ENCODE assay signal across 9 cellular contexts in genomic region chrX:10011261-10011931, GRCh38. TPM values are rescaled to one million over a fixed set of nuclear protein-coding genes. Genes with fewer than 3 reads are reported as not detected.
A peak's percentile ranks its signal among the peaks of the same experiment; 100 is the strongest.
DNase-seq lines count a peak whose midpoint lies in the region; ATAC-seq and TF ChIP-seq lines count a peak whose summit lies in the region.
"Had no signal": no experiment of that assay in that cellular context is flagged by ENCODE, and none has a peak within 500 bp of the region (broad histone marks: within the 10 kb centered on the region; RNA-seq: fewer than 3 reads in every experiment).

No MANE protein-coding gene starts in this region.

- H2BK5ac ChIP-seq in IMR-90 (ENCODE audit: low read depth, low read length, poor library complexity, severe bottlenecking) (peak overlapping the region; percentile 35), mesenchymal stem cell (ENCODE audit: low read depth, low read length, poor library complexity, severe bottlenecking) (no peak overlapping the region)

- peak overlapping the region; percentile 41 for H2BK20ac ChIP-seq in IMR-90 (ENCODE audit: low read depth, low read length)

- H2AK5ac ChIP-seq in IMR-90 (ENCODE audit: low read depth, low read length) (no peak overlapping the region), mesenchymal stem cell (ENCODE audit: low read length, severe bottlenecking) (no peak overlapping the region)

- dilution Hi-C loops in IMR-90 (cut with HindIII; ENCODE audit: low sequenced_read_pairs, unreplicated experiment), result no loop called here

- peak overlapping the region in 3 of 7 donors; percentile 7 to 55 (median 26) for H3K4me3 Mint-ChIP-seq in CD8-positive, alpha-beta memory T cell
- peak overlapping the region; percentile 24 for H3K4me3 Mint-ChIP-seq in activated naive CD8-positive, alpha-beta T cell treated with anti-CD3 and anti-CD28 coated beads, Interleukin-2, amount 50 U/mL, for 24 hours

- H2BK12ac ChIP-seq in mesenchymal stem cell (ENCODE audit: low read length in 2 of 2), result peak overlapping the region in 1 of 2 experiments; percentile 76

- in situ Hi-C loops in IMR-90 (cut with MboI; ENCODE audit: low sequenced_read_pairs), result no loop called here

- peaks cover 8% of the 10 kb centered on the region for H3K4me1 ChIP-seq in CD8-positive, alpha-beta memory T cell (ENCODE audit: insufficient read depth, low read length)
- H3K4me1 ChIP-seq in IMR-90 (ENCODE audit: control insufficient read depth, insufficient read depth, low read length), result peaks cover 12% of the 10 kb centered on the region
- H3K4me1 ChIP-seq in mesenchymal stem cell (ENCODE audit: control insufficient read depth, insufficient read depth, low read depth, low read length), result no peaks in the 10 kb centered on the region

- H3K4me2 ChIP-seq in IMR-90 (ENCODE audit: low read depth, low read length) (peak overlapping the region; percentile 11; the same call in 1 of the 2 replicates), mesenchymal stem cell (ENCODE audit: low read length, poor library complexity, severe bottlenecking) (no peak overlapping the region)

- H3K9me3 Mint-ChIP-seq in CD8-positive, alpha-beta memory T cell, result no peaks in the 10 kb centered on the region
- H3K9me3 Mint-ChIP-seq in activated naive CD8-positive, alpha-beta T cell treated with anti-CD3 and anti-CD28 coated beads, Interleukin-2, amount 50 U/mL, for 24 hours, result no peaks in the 10 kb centered on the region

- H3K9ac ChIP-seq in IMR-90 (ENCODE audit: low read depth, low read length) (peak overlapping the region; percentile 29), mesenchymal stem cell (ENCODE audit: low read length) (no peak overlapping the region)

- no peaks in the 10 kb centered on the region for H3K27me3 ChIP-seq in CD8-positive, alpha-beta memory T cell (ENCODE audit: insufficient read depth, low read length, poor library complexity, severe bottlenecking)
- H3K27me3 ChIP-seq in IMR-90 (ENCODE audit: control insufficient read depth, insufficient read depth, low read length), result no peaks in the 10 kb centered on the region
- peaks cover 0 to 3% of the 10 kb centered on the region in 2 experiments for H3K27me3 ChIP-seq in mesenchymal stem cell (ENCODE audit: control insufficient read depth in 1 of 2, insufficient read depth in 1 of 2, low read length in 2 of 2)
- H3K27me3 ChIP-seq in dorsolateral prefrontal cortex, result peaks cover 0 to 77% (median 16%) of the 10 kb centered on the region in 45 donors

- no peak overlapping the region for H3K4me3 ChIP-seq in CD8-positive, alpha-beta memory T cell (ENCODE audit: low read length)
- H3K4me3 ChIP-seq in IMR-90 (ENCODE audit: insufficient read depth, low read depth, low read length), result no peak overlapping the region
- H3K4me3 ChIP-seq in mesenchymal stem cell (ENCODE audit: insufficient read depth in 1 of 2, low read depth in 1 of 2, low read length in 2 of 2), result no peak overlapping the region
- H3K4me3 ChIP-seq in dorsolateral prefrontal cortex, result peak overlapping the region in 1 of 59 donors; percentile 10

- no peak for DNase-seq in CD8-positive, alpha-beta memory T cell
- DNase-seq in IMR-90 (peak; percentile 29), mesenchymal stem cell (peak; percentile 73), NCI-H1105 (lab: John Stamatoyannopoulos, UW) (no peak), head of caudate nucleus (no peak), dorsolateral prefrontal cortex (no peak)
- no peak for DNase-seq in activated naive CD8-positive, alpha-beta T cell treated with anti-CD3 and anti-CD28 coated beads, Interleukin-2, amount 50 U/mL, for 24 hours

- no peak overlapping the region for H3K23ac ChIP-seq in IMR-90 (ENCODE audit: low read depth, low read length)
- H3K23ac ChIP-seq in mesenchymal stem cell (ENCODE audit: low read length in 2 of 2), result no peak overlapping the region

- 0 out of 2 replicates have a peak overlapping the region, but pooled peaks have one; percentile 11 for H3K14ac ChIP-seq in IMR-90 (replicated peaks; ENCODE audit: low read depth, low read length)
- no peak overlapping the region for H3K14ac ChIP-seq in mesenchymal stem cell (ENCODE audit: low read length in 2 of 2)

- TF ChIP-seq RAD21 in IMR-90 (IDR thresholded peaks at IDR 0.05; ENCODE audit: low read length), result no peak

- POLR2A ChIA-PET in CD8-positive, alpha-beta memory T cell (lab: Charles Lee), result interaction anchor here (1.4 kb wide), 1 partner anchor 99 kb away, joined by 3 read pairs; no protein-coding TSS in a partner anchor
- POLR2A ChIA-PET in IMR-90 (lab: Charles Lee; ENCODE audit: unreplicated experiment), result no interaction called here

- no peaks in the 10 kb centered on the region for H3K36me3 Mint-ChIP-seq in CD8-positive, alpha-beta memory T cell
- no peaks in the 10 kb centered on the region for H3K36me3 Mint-ChIP-seq in activated naive CD8-positive, alpha-beta T cell treated with anti-CD3 and anti-CD28 coated beads, Interleukin-2, amount 50 U/mL, for 24 hours (ENCODE audit: low read depth)

- H2BK15ac ChIP-seq in IMR-90 (ENCODE audit: low read depth, low read length) (peak overlapping the region; percentile 44; the same call in 1 of the 3 replicates), mesenchymal stem cell (ENCODE audit: low read depth, poor library complexity, severe bottlenecking) (no peak overlapping the region)

- CTCF ChIA-PET in CD8-positive, alpha-beta memory T cell (lab: Charles Lee), result interaction anchor here (0.8 to 2.6 kb wide), 6 partner anchors 8 to 108 kb away, joined by 3 to 11 read pairs (median 4); no protein-coding TSS in a partner anchor
- CTCF ChIA-PET in IMR-90 (lab: Yijun Ruan, JAX), result no interaction called here

- H3K9me1 ChIP-seq in IMR-90 (ENCODE audit: insufficient read depth, low read length), result peaks cover 7% of the 10 kb centered on the region; the same call in 1 of the 2 replicates

- H3K18ac ChIP-seq in IMR-90 (ENCODE audit: low read depth, low read length) (peak overlapping the region; percentile 72; the same call in 1 of the 2 replicates), mesenchymal stem cell (ENCODE audit: low read depth in 1 of 2, low read length in 2 of 2) (no peak overlapping the region)

- H3K4ac ChIP-seq in IMR-90 (ENCODE audit: low read depth, low read length) (peak overlapping the region; percentile 49), mesenchymal stem cell (ENCODE audit: low read depth in 1 of 2, low read length in 2 of 2) (no peak overlapping the region)

- no peak for TF ChIP-seq CTCF in IMR-90 (conservative IDR thresholded peaks at IDR 0.05; ENCODE audit: low read depth, low read length)
- no peak for TF ChIP-seq CTCF in dorsolateral prefrontal cortex (IDR thresholded peaks at IDR 0.05 in 54 of 56, conservative IDR thresholded peaks at IDR 0.05 in 2 of 56; ENCODE audit: low read depth in 1 of 56, partially characterized antibody in 56 of 56)

- H4K91ac ChIP-seq in IMR-90 (ENCODE audit: insufficient read depth, low read depth, low read length) (peak overlapping the region; percentile 80), mesenchymal stem cell (ENCODE audit: low read length) (no peak overlapping the region)

- H4K20me1 ChIP-seq in IMR-90 (ENCODE audit: insufficient read depth, low read length), result no peaks in the 10 kb centered on the region

- no TSS peak for BruUV-seq in IMR-90 (replicated peaks; lab: Mats Ljungman, UMichigan)

- H2AK9ac ChIP-seq in IMR-90 (replicated peaks; ENCODE audit: low read depth, low read length, poor library complexity), result no peak overlapping the region

- H3K4me1 Mint-ChIP-seq in CD8-positive, alpha-beta memory T cell, result peaks cover 15 to 25% (median 25%) of the 10 kb centered on the region in 3 donors
- H3K4me1 Mint-ChIP-seq in activated naive CD8-positive, alpha-beta T cell treated with anti-CD3 and anti-CD28 coated beads, Interleukin-2, amount 50 U/mL, for 24 hours, result peaks cover 39% of the 10 kb centered on the region

- ATAC-seq in IMR-90 (ENCODE audit: low read depth), result no peak
- no peak for ATAC-seq in activated naive CD8-positive, alpha-beta T cell treated with anti-CD3 and anti-CD28 coated beads, Interleukin-2, amount 50 U/mL, for 24 hours
- ATAC-seq in GM18873 (IDR thresholded peaks at IDR 0.05; ENCODE audit: low FRiP score, unreplicated experiment), result no peak

- no peaks in the 10 kb centered on the region for H3K9me3 ChIP-seq in CD8-positive, alpha-beta memory T cell (ENCODE audit: low read length)
- no peaks in the 10 kb centered on the region for H3K9me3 ChIP-seq in IMR-90 (ENCODE audit: control insufficient read depth, insufficient read depth, low read length)
- no peaks in the 10 kb centered on the region for H3K9me3 ChIP-seq in mesenchymal stem cell (ENCODE audit: control insufficient read depth, low read length)

- H3K36me3 ChIP-seq in CD8-positive, alpha-beta memory T cell (ENCODE audit: insufficient read depth, low read length), result no peaks in the 10 kb centered on the region
- H3K36me3 ChIP-seq in IMR-90 (ENCODE audit: control insufficient read depth, insufficient read depth, low read length), result no peaks in the 10 kb centered on the region
- no peaks in the 10 kb centered on the region for H3K36me3 ChIP-seq in mesenchymal stem cell (ENCODE audit: control insufficient read depth in 1 of 2, insufficient read depth in 2 of 2, low read depth in 1 of 2, low read length in 2 of 2)

- H3K27ac Mint-ChIP-seq in CD8-positive, alpha-beta memory T cell, result peak overlapping the region in 6 of 8 donors; percentile 22 to 86 (median 64)
- H3K27ac Mint-ChIP-seq in activated naive CD8-positive, alpha-beta T cell treated with anti-CD3 and anti-CD28 coated beads, Interleukin-2, amount 50 U/mL, for 24 hours, result peak overlapping the region; percentile 68

- H3K79me1 ChIP-seq in IMR-90 (ENCODE audit: low read depth in 1 of 2, low read length in 2 of 2) (no peaks in the 10 kb centered on the region; a peak in 1 of 4 replicates), mesenchymal stem cell (replicated peaks; ENCODE audit: low read length, poor library complexity, severe bottlenecking) (no peaks in the 10 kb centered on the region)

- H4K8ac ChIP-seq in IMR-90 (ENCODE audit: low read depth in 2 of 2, low read length in 2 of 2), result peak overlapping the region in 1 of 2 experiments; percentile 57; a peak in 3 of 4 replicates
- no peak overlapping the region for H4K8ac ChIP-seq in mesenchymal stem cell (ENCODE audit: low read length)

- H2AFZ ChIP-seq in IMR-90 (replicated peaks; ENCODE audit: low read length, poor library complexity) (peak overlapping the region; percentile 18), mesenchymal stem cell (ENCODE audit: low read depth, low read length) (no peak overlapping the region)

- 20% methylated on average over 1 of the region's 10 CpGs; no CpG with 5 or more reads in 1 of the 2 experiments for WGBS in IMR-90 (ENCODE audit: extremely low coverage in 2 of 2, insufficient read length in 1 of 2), 2 experiments
- WGBS in mesenchymal stem cell, result 0% methylated on average over 2 of the region's 10 CpGs

- no peak overlapping the region for H3K27ac ChIP-seq in CD8-positive, alpha-beta memory T cell (ENCODE audit: low read depth, low read length)
- peak overlapping the region; percentile 60; the same call in 1 of the 2 replicates for H3K27ac ChIP-seq in IMR-90 (ENCODE audit: insufficient read depth, low read length)
- no peak overlapping the region for H3K27ac ChIP-seq in mesenchymal stem cell (ENCODE audit: low read length, poor library complexity, severe bottlenecking)
- peak overlapping the region in 4 of 59 donors; percentile 13 to 30 (median 23) for H3K27ac ChIP-seq in dorsolateral prefrontal cortex

- peak overlapping the region; percentile 61; the same call in 1 of the 2 replicates for H3K56ac ChIP-seq in IMR-90 (ENCODE audit: extremely low read depth, insufficient read depth, low read length)

- intact Hi-C loops in IMR-90 (cut with micrococcal nuclease) (no loop called here), head of caudate nucleus (cut with DNase I) (no loop called here), dorsolateral prefrontal cortex (cut with DNase I) (loop anchor here in 1 of 2 donors (5.0 kb wide), 1 partner anchor 41 kb away; no protein-coding TSS in a partner anchor)

- H4K5ac ChIP-seq in IMR-90 (ENCODE audit: low read depth, low read length), result peak overlapping the region; percentile 56; the same call in 1 of the 2 replicates

- no peak for TF ChIP-seq POLR2A in IMR-90 (IDR thresholded peaks at IDR 0.05; ENCODE audit: low read depth, low read length)

- H2BK120ac ChIP-seq in IMR-90 (ENCODE audit: low read depth, low read length), result peak overlapping the region; percentile 44
- H2BK120ac ChIP-seq in mesenchymal stem cell (ENCODE audit: low read depth, low read length), result no peak overlapping the region

- peaks cover 0 to 6% of the 10 kb centered on the region in 2 donors for H3K27me3 Mint-ChIP-seq in CD8-positive, alpha-beta memory T cell
- H3K27me3 Mint-ChIP-seq in activated naive CD8-positive, alpha-beta T cell treated with anti-CD3 and anti-CD28 coated beads, Interleukin-2, amount 50 U/mL, for 24 hours, result peaks cover 5% of the 10 kb centered on the region

RNA-seq across cellular contexts. Expression of gene CLDN34, which starts 44.2 kb away (rescaled TPM):
- total RNA-seq in CD8-positive, alpha-beta memory T cell, result not detected
- not detected for polyA plus RNA-seq in CD8-positive, alpha-beta memory T cell
- total RNA-seq in IMR-90 (2012; rRNA removed), result under 0.01 TPM in 1 of 2 replicates, not detected in the other
- 0.14 TPM in 2 replicates for polyA plus RNA-seq in IMR-90 (2012; rRNA removed)
- 0.05 TPM in 1 of 2 replicates, not detected in the other for polyA plus RNA-seq in IMR-90 (2012; cell fraction: cytosol; rRNA removed)
- polyA plus RNA-seq in IMR-90 (2012; cell fraction: nucleus; rRNA removed; ENCODE audit: low replicate concordance), result 0.28 and 1.8 TPM in 2 replicates
- 0.15 TPM for polyA plus RNA-seq in mesenchymal stem cell (2013, experiment 1 of 2)
- polyA plus RNA-seq in mesenchymal stem cell (2013, experiment 2 of 2), result 0.04 TPM
- total RNA-seq in dorsolateral prefrontal cortex, result 1 to 10 TPM in 81 of 120 experiments, under 1 TPM in 25, not detected in 14; 0.45 to 5.5 (median 1.4) TPM
- total RNA-seq: posterior vena cava had no signal

Comparison
In these comparisons a context has a peak if more than half of its experiments do, and no peak if none do; other contexts are left out.
1. DNase-seq: peak in IMR-90 (single experiment) and mesenchymal stem cell (single experiment); none in CD8-positive, alpha-beta memory T cell (0 of 5), activated naive CD8-positive, alpha-beta T cell treated with anti-CD3 and anti-CD28 coated beads, Interleukin-2, amount 50 U/mL, for 24 hours (single experiment), NCI-H1105 (single experiment), head of caudate nucleus (0 of 42) and dorsolateral prefrontal cortex (0 of 10).